Comparison of ENCODE assay signal across 8 cellular contexts in genomic region chr2:72973566-72974435, GRCh38. TPM values are rescaled to one million over a fixed set of nuclear protein-coding genes. Genes with fewer than 3 reads are reported as not detected.
DNase-seq lines count a peak whose midpoint lies in the region; ATAC-seq and TF ChIP-seq lines count a peak whose summit lies in the region.

No MANE protein-coding gene starts in this region.

- DNase-seq in D341Med (ENCODE audit: low spot score) (peak; percentile 90), NCI-H82 treated with DMSO at 0.1 percent for 48 hours (lab: John Stamatoyannopoulos, UW; ENCODE audit: unreplicated experiment) (peak; percentile 62), glomerular visceral epithelial cell (ENCODE audit: extremely low spot score) (peak; percentile 53), retinal pigment epithelial cell (ENCODE audit: low read depth) (peak; percentile 13)

- H3K4me1 Mint-ChIP-seq in activated T-helper 17 cell treated with anti-CD3 and anti-CD28 coated beads, Interleukin-2, amount 50 U/mL, for 72 hours: no peaks in the 10 kb centered on the region

- peaks cover 5% of the 10 kb centered on the region for H3K27me3 Mint-ChIP-seq in activated T-helper 17 cell treated with anti-CD3 and anti-CD28 coated beads, Interleukin-2, amount 50 U/mL, for 72 hours

- H3K4me3 ChIP-seq in retinal pigment epithelial cell (ENCODE audit: low read length): no peak overlapping the region

- no peak for TF ChIP-seq POLR2A in GM18505 (IDR thresholded peaks at IDR 0.05; ENCODE audit: borderline replicate concordance, extremely low read depth, insufficient read depth, insufficient read length)

- H3K36me3 Mint-ChIP-seq in activated T-helper 17 cell treated with anti-CD3 and anti-CD28 coated beads, Interleukin-2, amount 50 U/mL, for 72 hours (ENCODE audit: low read depth): no peaks in the 10 kb centered on the region

- no peaks in the 10 kb centered on the region for H3K9me3 Mint-ChIP-seq in activated T-helper 17 cell treated with anti-CD3 and anti-CD28 coated beads, Interleukin-2, amount 50 U/mL, for 72 hours

- ATAC-seq in GM19372 (IDR thresholded peaks at IDR 0.05; ENCODE audit: low read depth, unreplicated experiment): peak; percentile 84
- ATAC-seq in HG03460 (IDR thresholded peaks at IDR 0.05; ENCODE audit: unreplicated experiment): peak; percentile 78
- peak; percentile 70 for ATAC-seq in activated T-helper 17 cell treated with anti-CD3 and anti-CD28 coated beads, Interleukin-2, amount 50 U/mL, for 72 hours (replicated peaks)
- no peak for ATAC-seq in GM18505 (IDR thresholded peaks at IDR 0.05; ENCODE audit: unreplicated experiment)

- no peak overlapping the region for H3K4me3 Mint-ChIP-seq in activated T-helper 17 cell treated with anti-CD3 and anti-CD28 coated beads, Interleukin-2, amount 50 U/mL, for 72 hours

- H3K27ac Mint-ChIP-seq in activated T-helper 17 cell treated with anti-CD3 and anti-CD28 coated beads, Interleukin-2, amount 50 U/mL, for 72 hours: no peak overlapping the region

- TF ChIP-seq CTCF in retinal pigment epithelial cell (conservative IDR thresholded peaks at IDR 0.05; ENCODE audit: low read depth, low read length): peak; percentile 98

RNA-seq across cellular contexts. Expression of gene EMX1, which starts 56.5 kb away (rescaled TPM):
- not detected for total RNA-seq in activated T-helper 17 cell treated with anti-CD3 and anti-CD28 coated beads, Interleukin-2, amount 50 U/mL, for 72 hours

Comparison
In these comparisons a context has a peak if more than half of its experiments do, and no peak if none do; other contexts are left out.
1. DNase-seq: peak in every context shown above with its lines; median percentile 90 in D341Med; 62 in NCI-H82 treated with DMSO at 0.1 percent for 48 hours; 53 in glomerular visceral epithelial cell; 13 in retinal pigment epithelial cell.